ENCODE assay signal across 29 cellular contexts in genomic region chr13:69904784-69905183, GRCh38.
"Had no signal": no experiment of that assay in that cellular context is flagged by ENCODE, and none has a peak within 500 bp of the region (broad histone marks: within the 10 kb centered on the region; RNA-seq: fewer than 3 reads in every experiment).

No MANE protein-coding gene starts in this region.

- ATAC-seq: activated CD8-positive, alpha-beta T cell treated with anti-CD3 and anti-CD28 coated beads for 36 hours; activated naive CD8-positive, alpha-beta T cell treated with anti-CD3 and anti-CD28 coated beads, Interleukin-2, amount 50 U/mL, for 24 hours; activated T-cell treated with anti-CD3 and anti-CD28 coated beads, Interleukin-2, amount 50 U/mL, for 4 hours; activated T-helper 17 cell treated with anti-CD3 and anti-CD28 coated beads, Interleukin-2, amount 50 U/mL, for 72 hours; esophagus mucosa; WTC11 had no signal

- H3K27me3 ChIP-seq: adrenal gland, brain microvascular endothelial cell, dorsolateral prefrontal cortex had no signal

- H3K36me3 Mint-ChIP-seq: activated naive CD4-positive, alpha-beta T cell treated with anti-CD3 and anti-CD28 coated beads, Interleukin-2, amount 50 U/mL, for 24 hours; activated naive CD8-positive, alpha-beta T cell treated with anti-CD3 and anti-CD28 coated beads for 36 hours; WTC11 had no signal

- DNase-seq: activated CD4-positive, alpha-beta T cell treated with anti-CD3 and anti-CD28 coated beads for 1 hour; activated CD4-positive, alpha-beta T cell treated with anti-CD3 and anti-CD28 coated beads for 4 hours; activated CD4-positive, alpha-beta T cell treated with anti-CD3 and anti-CD28 coated beads, Interleukin-2, amount 10 ng/mL, durations not matched to agents 7 days and 5 days; activated CD4-positive, alpha-beta T cell treated with anti-CD3 and anti-CD28 coated beads, Interleukin-2, amount 50 U/mL, for 4 hours; activated CD8-positive, alpha-beta memory T cell treated with anti-CD3 and anti-CD28 coated beads for 24 hours; activated CD8-positive, alpha-beta T cell treated with anti-CD3 and anti-CD28 coated beads for 36 hours; activated effector memory CD4-positive, alpha-beta T cell treated with anti-CD3 and anti-CD28 coated beads, Interleukin-2, amount 50 U/mL, for 16 hours; activated naive CD4-positive, alpha-beta T cell treated with anti-CD3 and anti-CD28 coated beads for 36 hours; activated naive CD8-positive, alpha-beta T cell treated with anti-CD3 and anti-CD28 coated beads for 36 hours; activated naive CD8-positive, alpha-beta T cell treated with anti-CD3 and anti-CD28 coated beads, Interleukin-2, amount 50 U/mL, for 24 hours; activated T-cell treated with anti-CD3 and anti-CD28 coated beads, Interleukin-2, amount 50 U/mL, for 4 hours; adrenal gland; amygdala; aorta; brain microvascular endothelial cell; dorsolateral prefrontal cortex; effector memory CD4-positive, alpha-beta T cell; endodermal cell; foreskin fibroblast; head of caudate nucleus; T-helper 2 cell had no signal

- H3K9me3 ChIP-seq: adrenal gland had no signal

- H3K27ac ChIP-seq: adrenal gland, brain microvascular endothelial cell, coronary artery, dorsolateral prefrontal cortex, VCaP had no signal

- H3K4me1 ChIP-seq: adrenal gland had no signal

- H3K4me3 Mint-ChIP-seq: activated CD4-positive, alpha-beta T cell treated with anti-CD3 and anti-CD28 coated beads, Interleukin-2, amount 10 ng/mL, durations not matched to agents 7 days and 5 days; activated CD8-positive, alpha-beta T cell treated with anti-CD3 and anti-CD28 coated beads for 36 hours; activated naive CD4-positive, alpha-beta T cell treated with anti-CD3 and anti-CD28 coated beads for 36 hours; activated naive CD4-positive, alpha-beta T cell treated with anti-CD3 and anti-CD28 coated beads, Interleukin-2, amount 50 U/mL, for 24 hours; activated naive CD8-positive, alpha-beta T cell treated with anti-CD3 and anti-CD28 coated beads for 36 hours; activated naive CD8-positive, alpha-beta T cell treated with anti-CD3 and anti-CD28 coated beads, Interleukin-2, amount 50 U/mL, for 24 hours; activated T-cell treated with anti-CD3 and anti-CD28 coated beads, Interleukin-2, amount 50 U/mL, for 4 hours; activated T-helper 17 cell treated with anti-CD3 and anti-CD28 coated beads, Interleukin-2, amount 50 U/mL, for 72 hours; central memory CD8-positive, alpha-beta T cell; dendritic cell treated with granulocyte-macrophage colony-stimulating factor and Interleukin-4, amounts not matched to agents 40 ng/mL and 50 ng/mL, for 4 days; endodermal cell; WTC11 had no signal

- H3K4me1 Mint-ChIP-seq: activated CD4-positive, alpha-beta T cell treated with anti-CD3 and anti-CD28 coated beads, Interleukin-2, amount 10 ng/mL, durations not matched to agents 7 days and 5 days; activated naive CD4-positive, alpha-beta T cell treated with anti-CD3 and anti-CD28 coated beads, Interleukin-2, amount 50 U/mL, for 24 hours; activated naive CD8-positive, alpha-beta T cell treated with anti-CD3 and anti-CD28 coated beads for 36 hours; activated naive CD8-positive, alpha-beta T cell treated with anti-CD3 and anti-CD28 coated beads, Interleukin-2, amount 50 U/mL, for 24 hours; activated T-helper 17 cell treated with anti-CD3 and anti-CD28 coated beads, Interleukin-2, amount 50 U/mL, for 72 hours; central memory CD8-positive, alpha-beta T cell had no signal

- H3K27me3 Mint-ChIP-seq: activated CD4-positive, alpha-beta T cell treated with anti-CD3 and anti-CD28 coated beads, Interleukin-2, amount 10 ng/mL, durations not matched to agents 7 days and 5 days; activated CD8-positive, alpha-beta T cell treated with anti-CD3 and anti-CD28 coated beads for 36 hours; activated naive CD4-positive, alpha-beta T cell treated with anti-CD3 and anti-CD28 coated beads, Interleukin-2, amount 50 U/mL, for 24 hours; activated naive CD8-positive, alpha-beta T cell treated with anti-CD3 and anti-CD28 coated beads for 36 hours; activated naive CD8-positive, alpha-beta T cell treated with anti-CD3 and anti-CD28 coated beads, Interleukin-2, amount 50 U/mL, for 24 hours; activated T-helper 17 cell treated with anti-CD3 and anti-CD28 coated beads, Interleukin-2, amount 50 U/mL, for 72 hours; central memory CD8-positive, alpha-beta T cell; dendritic cell treated with granulocyte-macrophage colony-stimulating factor and Interleukin-4, amounts not matched to agents 40 ng/mL and 50 ng/mL, for 4 days had no signal

- H3K36me3 ChIP-seq: adrenal gland, brain microvascular endothelial cell had no signal

- H3K4me3 ChIP-seq: adrenal gland, coronary artery, dorsolateral prefrontal cortex had no signal

- H3K27ac Mint-ChIP-seq: activated CD4-positive, alpha-beta T cell treated with anti-CD3 and anti-CD28 coated beads, Interleukin-2, amount 10 ng/mL, durations not matched to agents 7 days and 5 days; activated CD8-positive, alpha-beta T cell treated with anti-CD3 and anti-CD28 coated beads for 36 hours; activated naive CD4-positive, alpha-beta T cell treated with anti-CD3 and anti-CD28 coated beads for 36 hours; activated naive CD4-positive, alpha-beta T cell treated with anti-CD3 and anti-CD28 coated beads, Interleukin-2, amount 50 U/mL, for 24 hours; activated naive CD8-positive, alpha-beta T cell treated with anti-CD3 and anti-CD28 coated beads for 36 hours; activated naive CD8-positive, alpha-beta T cell treated with anti-CD3 and anti-CD28 coated beads, Interleukin-2, amount 50 U/mL, for 24 hours; activated T-helper 17 cell treated with anti-CD3 and anti-CD28 coated beads, Interleukin-2, amount 50 U/mL, for 72 hours; dendritic cell treated with granulocyte-macrophage colony-stimulating factor and Interleukin-4, amounts not matched to agents 40 ng/mL and 50 ng/mL, for 4 days; endodermal cell; WTC11 had no signal

- H3K9me3 Mint-ChIP-seq: endodermal cell had no signal
